Comparison of ENCODE assay signal across 10 cellular contexts in the genomic region with DNA sequence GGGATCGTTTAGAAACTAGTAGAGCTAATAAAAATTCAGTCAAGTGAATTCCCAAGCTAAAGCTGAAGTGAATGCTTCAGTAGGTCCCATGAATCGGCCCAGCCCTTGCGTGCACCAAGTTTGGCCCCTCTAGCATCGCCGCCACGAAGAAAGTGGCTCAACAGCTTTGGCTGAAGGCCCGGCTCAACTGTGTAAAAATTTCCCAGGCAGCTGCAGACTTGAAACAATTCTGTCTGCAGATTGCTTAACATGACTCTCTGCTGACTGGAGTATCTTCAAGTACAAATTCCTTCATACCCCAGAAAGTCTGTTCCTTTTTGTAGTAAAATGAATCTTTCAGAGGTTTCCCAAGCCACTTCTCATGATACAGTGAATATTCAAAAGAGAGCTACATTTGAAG. TPM values are rescaled to one million over a fixed set of nuclear protein-coding genes. Genes with fewer than 3 reads are reported as not detected.
DNase-seq lines count a peak whose midpoint lies in the region; ATAC-seq and TF ChIP-seq lines count a peak whose summit lies in the region.
"Had no signal": no experiment of that assay in that cellular context is flagged by ENCODE, and none has a peak within 500 bp of the region (broad histone marks: within the 10 kb centered on the region; RNA-seq: fewer than 3 reads in every experiment).

No MANE protein-coding gene starts in this region.

- H2BK20ac ChIP-seq in IMR-90 (ENCODE audit: low read depth, low read length) = no peak overlapping the region

- no peaks in the 10 kb centered on the region for H3K4me1 ChIP-seq in IMR-90 (ENCODE audit: control insufficient read depth, insufficient read depth, low read length)

- peak; percentile 90 for ATAC-seq in IMR-90 (ENCODE audit: low read depth)
- ATAC-seq in left lobe of liver = peak; percentile 85
- ATAC-seq in GM18520 (IDR thresholded peaks at IDR 0.05; ENCODE audit: unreplicated experiment) = no peak
- no peak for ATAC-seq in activated T-cell treated with anti-CD3 and anti-CD28 coated beads, Interleukin-2, amount 50 U/mL, for 72 hours (replicated peaks in 1 of 2)

- H2BK5ac ChIP-seq in IMR-90 (ENCODE audit: low read depth, low read length, poor library complexity, severe bottlenecking) = no peak overlapping the region

- TF ChIP-seq CTCF in IMR-90 (conservative IDR thresholded peaks at IDR 0.05; ENCODE audit: low read depth, low read length) (no peak), epithelial cell of esophagus (IDR thresholded peaks at IDR 0.05; ENCODE audit: insufficient read depth, low read depth, low read length, missing control alignments) (no peak)

- CTCF ChIA-PET in IMR-90 (lab: Yijun Ruan, JAX) = no interaction called here

- H3K4me1 Mint-ChIP-seq in activated T-cell treated with anti-CD3 and anti-CD28 coated beads, Interleukin-2, amount 50 U/mL, for 72 hours (ENCODE audit: low read depth) = peaks cover 6% of the 10 kb centered on the region
- H3K4me1 Mint-ChIP-seq: activated B cell treated with CpG ODN at 0.5 μM for 24 hours had no signal

- H4K5ac ChIP-seq in IMR-90 (ENCODE audit: low read depth, low read length) = no peak overlapping the region

- no peaks in the 10 kb centered on the region for H4K20me1 ChIP-seq in IMR-90 (ENCODE audit: insufficient read depth, low read length)

- no peak overlapping the region for H2AK9ac ChIP-seq in IMR-90 (replicated peaks; ENCODE audit: low read depth, low read length, poor library complexity)

- no peaks in the 10 kb centered on the region for H3K27me3 ChIP-seq in IMR-90 (ENCODE audit: control insufficient read depth, insufficient read depth, low read length)

- no peak overlapping the region for H4K8ac ChIP-seq in IMR-90 (ENCODE audit: low read depth in 2 of 2, low read length in 2 of 2)

- no peaks in the 10 kb centered on the region for H3K9me1 ChIP-seq in IMR-90 (ENCODE audit: insufficient read depth, low read length)

- no TSS peak for BruUV-seq in IMR-90 (replicated peaks; lab: Mats Ljungman, UMichigan)

- 14% methylated on average over 1 of the region's 7 CpGs; no CpG with 5 or more reads in 1 of the 2 experiments for WGBS in IMR-90 (ENCODE audit: extremely low coverage in 2 of 2, insufficient read length in 1 of 2), 2 experiments

- no peak overlapping the region for H3K9ac ChIP-seq in IMR-90 (ENCODE audit: low read depth, low read length)

- in situ Hi-C loops in IMR-90 (cut with MboI; ENCODE audit: low sequenced_read_pairs) = loop anchor here (25.0 kb wide), 1 partner anchor 94 kb away; no protein-coding TSS in a partner anchor

- H3K36me3 ChIP-seq in IMR-90 (ENCODE audit: control insufficient read depth, insufficient read depth, low read length) = no peaks in the 10 kb centered on the region; the same call in 1 of the 2 replicates

- H3K27ac ChIP-seq in IMR-90 (ENCODE audit: insufficient read depth, low read length) = no peak overlapping the region
- no peak overlapping the region for H3K27ac ChIP-seq in substantia nigra (ENCODE audit: low read depth, low read length, poor library complexity, severe bottlenecking)

- H3K4me3 ChIP-seq in IMR-90 (ENCODE audit: insufficient read depth, low read depth, low read length) (no peak overlapping the region), epithelial cell of esophagus (ENCODE audit: low read length) (no peak overlapping the region)

- H4K91ac ChIP-seq in IMR-90 (ENCODE audit: insufficient read depth, low read depth, low read length) = no peak overlapping the region

- H2BK120ac ChIP-seq in IMR-90 (ENCODE audit: low read depth, low read length) = no peak overlapping the region

- TF ChIP-seq POLR2A in IMR-90 (IDR thresholded peaks at IDR 0.05; ENCODE audit: low read depth, low read length) = no peak

- H3K4me3 Mint-ChIP-seq in activated T-cell treated with anti-CD3 and anti-CD28 coated beads, Interleukin-2, amount 50 U/mL, for 72 hours = no peak overlapping the region
- H3K4me3 Mint-ChIP-seq: activated B cell treated with CpG ODN at 0.5 μM for 24 hours had no signal

- no peaks in the 10 kb centered on the region for H3K9me3 ChIP-seq in IMR-90 (ENCODE audit: control insufficient read depth, insufficient read depth, low read length)

- peaks cover 0 to 2% of the 10 kb centered on the region in 2 donors for H3K36me3 Mint-ChIP-seq in activated T-cell treated with anti-CD3 and anti-CD28 coated beads, Interleukin-2, amount 50 U/mL, for 72 hours (ENCODE audit: insufficient read depth in 2 of 2)

- H3K23ac ChIP-seq in IMR-90 (ENCODE audit: low read depth, low read length) = no peak overlapping the region

- POLR2A ChIA-PET in IMR-90 (lab: Charles Lee; ENCODE audit: unreplicated experiment) = no interaction called here

- peak overlapping the region; percentile 40 for H3K4me2 ChIP-seq in IMR-90 (ENCODE audit: low read depth, low read length)

- intact Hi-C loops in IMR-90 (cut with micrococcal nuclease) = no loop called here

- H2BK15ac ChIP-seq in IMR-90 (ENCODE audit: low read depth, low read length) = no peak overlapping the region

- no peak overlapping the region for H3K56ac ChIP-seq in IMR-90 (ENCODE audit: extremely low read depth, insufficient read depth, low read length)

- no peaks in the 10 kb centered on the region for H3K9me3 Mint-ChIP-seq in activated T-cell treated with anti-CD3 and anti-CD28 coated beads, Interleukin-2, amount 50 U/mL, for 72 hours
- H3K9me3 Mint-ChIP-seq: activated B cell treated with CpG ODN at 0.5 μM for 24 hours had no signal

- TF ChIP-seq RAD21 in IMR-90 (IDR thresholded peaks at IDR 0.05; ENCODE audit: low read length) = no peak

- H3K14ac ChIP-seq in IMR-90 (replicated peaks; ENCODE audit: low read depth, low read length) = no peak overlapping the region

- H3K27ac Mint-ChIP-seq in activated T-cell treated with anti-CD3 and anti-CD28 coated beads, Interleukin-2, amount 50 U/mL, for 72 hours = no peak overlapping the region
- H3K27ac Mint-ChIP-seq: activated B cell treated with CpG ODN at 0.5 μM for 24 hours had no signal

- no peak overlapping the region for H3K18ac ChIP-seq in IMR-90 (ENCODE audit: low read depth, low read length)

- no peak overlapping the region for H2AFZ ChIP-seq in IMR-90 (replicated peaks; ENCODE audit: low read length, poor library complexity)

- no peak overlapping the region for H3K4ac ChIP-seq in IMR-90 (ENCODE audit: low read depth, low read length)

- no peaks in the 10 kb centered on the region for H3K27me3 Mint-ChIP-seq in activated T-cell treated with anti-CD3 and anti-CD28 coated beads, Interleukin-2, amount 50 U/mL, for 72 hours (ENCODE audit: low read depth)
- H3K27me3 Mint-ChIP-seq: activated B cell treated with CpG ODN at 0.5 μM for 24 hours had no signal

- no peak overlapping the region for H2AK5ac ChIP-seq in IMR-90 (ENCODE audit: low read depth, low read length)

- peaks cover 4 to 6% of the 10 kb centered on the region in 2 experiments; a peak in 2 of 4 replicates for H3K79me1 ChIP-seq in IMR-90 (ENCODE audit: low read depth in 1 of 2, low read length in 2 of 2)

- dilution Hi-C loops in IMR-90 (cut with HindIII; ENCODE audit: low sequenced_read_pairs, unreplicated experiment) = no loop called here

- peak; percentile 91 for DNase-seq in IMR-90
- peak; percentile 47 for DNase-seq in epithelial cell of esophagus (ENCODE audit: low read depth)
- peak; percentile 53 for DNase-seq in left lobe of liver (ENCODE audit: low spot score)
- peak in 28 of 49 donors; percentile 1 to 56 (median 26) for DNase-seq in substantia nigra (lab: John Stamatoyannopoulos, UW)
- no peak for DNase-seq in activated T-cell treated with anti-CD3 and anti-CD28 coated beads, Interleukin-2, amount 50 U/mL, for 72 hours
- no peak for DNase-seq in NCI-H2171 (lab: John Stamatoyannopoulos, UW)
- no peak for DNase-seq in NCI-H526 (lab: John Stamatoyannopoulos, UW)
- DNase-seq: activated B cell treated with CpG ODN at 0.5 μM for 24 hours, NCI-H748 treated with DMSO at 0.1 percent for 48 hours had no signal

TF ChIP-seq in IMR-90, 13 proteins besides CTCF, POLR2A, EP300 and RAD21:
- peak; percentile 90 for TF ChIP-seq CEBPB (IDR thresholded peaks at IDR 0.05; ENCODE audit: low read depth, low read length)
- TF ChIP-seq, protein P1, sequence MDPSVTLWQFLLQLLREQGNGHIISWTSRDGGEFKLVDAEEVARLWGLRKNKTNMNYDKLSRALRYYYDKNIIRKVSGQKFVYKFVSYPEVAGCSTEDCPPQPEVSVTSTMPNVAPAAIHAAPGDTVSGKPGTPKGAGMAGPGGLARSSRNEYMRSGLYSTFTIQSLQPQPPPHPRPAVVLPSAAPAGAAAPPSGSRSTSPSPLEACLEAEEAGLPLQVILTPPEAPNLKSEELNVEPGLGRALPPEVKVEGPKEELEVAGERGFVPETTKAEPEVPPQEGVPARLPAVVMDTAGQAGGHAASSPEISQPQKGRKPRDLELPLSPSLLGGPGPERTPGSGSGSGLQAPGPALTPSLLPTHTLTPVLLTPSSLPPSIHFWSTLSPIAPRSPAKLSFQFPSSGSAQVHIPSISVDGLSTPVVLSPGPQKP (IDR thresholded peaks at IDR 0.05; ENCODE audit: borderline replicate concordance, low read depth, low read length) = no peak

RNA-seq across cellular contexts. Expression of a gene that starts 32.7 kb away (rescaled TPM):
- total RNA-seq in IMR-90 (2012; rRNA removed) = 20.8 and 30.8 TPM in 2 replicates
- polyA plus RNA-seq in IMR-90 (2012; rRNA removed) = 20.7 and 52.8 TPM in 2 replicates
- 3.0 and 5.5 TPM in 2 replicates for polyA plus RNA-seq in IMR-90 (2012; cell fraction: cytosol; rRNA removed)
- polyA plus RNA-seq in IMR-90 (2012; cell fraction: nucleus; rRNA removed; ENCODE audit: low replicate concordance) = 5.2 and 9.3 TPM in 2 replicates
- 6.0 TPM for total RNA-seq in left lobe of liver
- total RNA-seq in activated T-cell treated with anti-CD3 and anti-CD28 coated beads, Interleukin-2, amount 50 U/mL, for 72 hours = 10 to 100 TPM; 13.0 to 16.5 TPM

Comparison
In these comparisons a context has a peak if more than half of its experiments do, and no peak if none do; other contexts are left out.
1. ATAC-seq: peak in IMR-90 (single experiment) and left lobe of liver (single experiment); none in GM18520 (single experiment) and activated T-cell treated with anti-CD3 and anti-CD28 coated beads, Interleukin-2, amount 50 U/mL, for 72 hours (0 of 2).
2. DNase-seq: peak in IMR-90 (single experiment), epithelial cell of esophagus (single experiment), left lobe of liver (single experiment) and substantia nigra (28 of 49); none in activated T-cell treated with anti-CD3 and anti-CD28 coated beads, Interleukin-2, amount 50 U/mL, for 72 hours (0 of 2), NCI-H2171 (single experiment) and NCI-H526 (0 of 2).